Comparison of ENCODE assay signal across 21 cellular contexts in genomic region chr4:124478518-124478917, GRCh38.
"Had no signal": no experiment of that assay in that cellular context is flagged by ENCODE, and none has a peak within 500 bp of the region (broad histone marks: within the 10 kb centered on the region; RNA-seq: fewer than 3 reads in every experiment).

No MANE protein-coding gene starts in this region.

- H3K4me1 ChIP-seq: sigmoid colon had no signal

- H3K36me3 ChIP-seq: ovary, sigmoid colon had no signal

- H3K27ac ChIP-seq: ovary, sigmoid colon, testis had no signal

- DNase-seq: activated CD4-positive, alpha-beta memory T cell treated with anti-CD3 and anti-CD28 coated beads for 36 hours; activated CD4-positive, alpha-beta T cell treated with anti-CD3 and anti-CD28 coated beads for 4 hours; activated naive CD4-positive, alpha-beta T cell; activated naive CD8-positive, alpha-beta T cell treated with anti-CD3 and anti-CD28 coated beads for 36 hours; activated T-cell treated with anti-CD3 and anti-CD28 coated beads for 4 hours; amygdala; caudate nucleus; endodermal cell; hippocampal formation; mammary epithelial cell; mucosa of descending colon; naive B cell; ovary; sigmoid colon; stimulated activated CD4-positive, alpha-beta T cell treated with anti-CD3 and anti-CD28 coated beads, Interleukin-4, amount 100 ng/mL, for 4 hours; SW 1271; T-helper 2 cell; testis had no signal

- H3K9me3 ChIP-seq: mucosa of descending colon, sigmoid colon, testis had no signal

- ATAC-seq: left lobe of liver; mucosa of descending colon; stimulated activated memory B cell treated with anti-CD40 and anti-IgM and Interleukin-4, amounts not matched to agents 10 μg/mL and 1 μg/mL and 100 μg/mL, for 72 hours; WTC11 had no signal

- H3K4me3 ChIP-seq: mucosa of descending colon, ovary, sigmoid colon, testis had no signal

- H3K27me3 ChIP-seq: ovary, sigmoid colon, testis had no signal
